21 cellular contexts compared by ENCODE assay signal in genomic region chr16:63577891-63578290, GRCh38.
DNase-seq lines count a peak whose midpoint lies in the region; ATAC-seq and TF ChIP-seq lines count a peak whose summit lies in the region.
"Had no signal": no experiment of that assay in that cellular context is flagged by ENCODE, and none has a peak within 500 bp of the region (broad histone marks: within the 10 kb centered on the region; RNA-seq: fewer than 3 reads in every experiment).

No MANE protein-coding gene starts in this region.

- ATAC-seq in GM19023 (IDR thresholded peaks at IDR 0.05; ENCODE audit: unreplicated experiment): no peak
- ATAC-seq: CD8-positive, alpha-beta T cell; GM12878; K562 had no signal

- H2BK120ac ChIP-seq in H9 (ENCODE audit: low read depth, low read length, poor library complexity, severe bottlenecking): no peak overlapping the region

- no peak for TF ChIP-seq CTCF in H9 (conservative IDR thresholded peaks at IDR 0.05)

- H3K27ac Mint-ChIP-seq in H9: peak overlapping the region in 2 of 3 experiments; percentile 1 to 28; a peak in 2 of 7 replicates
- H3K27ac Mint-ChIP-seq: B cell; CD8-positive, alpha-beta T cell had no signal

- no peak overlapping the region for H2BK15ac ChIP-seq in H9 (ENCODE audit: low read depth, low read length)

- H3K4me1 Mint-ChIP-seq in H9: peaks cover 29 to 30% of the 10 kb centered on the region in 2 experiments
- H3K4me1 Mint-ChIP-seq: B cell had no signal

- H3K56ac ChIP-seq in H9 (ENCODE audit: insufficient read length, low read depth, low read length): no peak overlapping the region

- H3K9me3 ChIP-seq in H9 (ENCODE audit: control insufficient read depth, low read depth, low read length): no peaks in the 10 kb centered on the region
- H3K9me3 ChIP-seq: BLaER1 treated with 17β-estradiol and CSF1 and Interleukin-3, amounts not matched to agents 10 nM and 100 nM; HAP-1 had no signal

- DNase-seq in COLO829 (ENCODE audit: low spot score): peak; percentile 23
- DNase-seq in H9: no peak
- DNase-seq in SW480 (ENCODE audit: low spot score): peak; percentile 97
- DNase-seq in foreskin melanocyte: peak; percentile 54
- DNase-seq in stimulated activated CD8-positive, alpha-beta memory T cell treated with anti-CD3 and anti-CD28 coated beads, Interleukin-4, amount 100 ng/mL, for 48 hours: no peak
- DNase-seq in activated T-cell treated with anti-CD3 and anti-CD28 coated beads, Interleukin-2, amount 50 U/mL, for 48 hours: no peak
- DNase-seq: CD8-positive, alpha-beta T cell; COR-L47; DMS 273 treated with DMSO at 0.1 percent for 48 hours; DMS53; DND-41; EL; GOT3; IMR-90 had no signal

- H3K4me2 ChIP-seq in H9 (ENCODE audit: insufficient read depth, insufficient read length, low read length): no peak overlapping the region

- H2AK5ac ChIP-seq in H9 (ENCODE audit: insufficient read length, low read length): no peak overlapping the region

- no peak overlapping the region for H2BK20ac ChIP-seq in H9 (ENCODE audit: low read depth, low read length, poor library complexity, severe bottlenecking)

- no peak overlapping the region for H3K9ac ChIP-seq in H9 (ENCODE audit: extremely low read depth, insufficient read length, low read length)
- H3K9ac ChIP-seq: BLaER1 treated with 17β-estradiol and CSF1 and Interleukin-3, amounts not matched to agents 10 nM and 100 nM had no signal

- H3K9me3 Mint-ChIP-seq in H9: no peaks in the 10 kb centered on the region

- H3K18ac ChIP-seq in H9 (ENCODE audit: insufficient read length, low read depth, low read length): no peak overlapping the region

- H3K36me3 Mint-ChIP-seq in H9 (ENCODE audit: insufficient read depth in 1 of 3, low read depth in 3 of 3): no peaks in the 10 kb centered on the region
- H3K36me3 Mint-ChIP-seq: CD8-positive, alpha-beta T cell had no signal

- no peaks in the 10 kb centered on the region for H3K27me3 ChIP-seq in H9 (ENCODE audit: insufficient read depth, low read length)
- H3K27me3 ChIP-seq: BLaER1 treated with 17β-estradiol and CSF1 and Interleukin-3, amounts not matched to agents 10 nM and 100 nM had no signal

- no peaks in the 10 kb centered on the region for H4K20me1 ChIP-seq in H9 (ENCODE audit: control insufficient read depth, insufficient read depth, insufficient read length)
- H4K20me1 ChIP-seq: BLaER1 treated with 17β-estradiol and CSF1 and Interleukin-3, amounts not matched to agents 10 nM and 100 nM had no signal

- H3K4me1 ChIP-seq in H9 (ENCODE audit: insufficient read depth, low read length): peaks cover 5% of the 10 kb centered on the region; the same call in 1 of the 2 replicates

- no peak overlapping the region for H4K8ac ChIP-seq in H9 (replicated peaks; ENCODE audit: insufficient read length, low read depth, low read length)

- no peak overlapping the region for H4K5ac ChIP-seq in H9 (ENCODE audit: insufficient read length, low read depth, low read length)

- no peak overlapping the region for H2BK5ac ChIP-seq in H9 (ENCODE audit: insufficient read length, low read length)

- no peak overlapping the region for H3K27ac ChIP-seq in H9 (ENCODE audit: insufficient read length, low read depth, low read length)
- H3K27ac ChIP-seq: BLaER1 treated with 17β-estradiol and CSF1 and Interleukin-3, amounts not matched to agents 10 nM and 100 nM; HL-60 had no signal

- no peaks in the 10 kb centered on the region for H3K79me1 ChIP-seq in H9 (ENCODE audit: insufficient read depth, low read depth, low read length, poor library complexity, severe bottlenecking)

- no peak overlapping the region for H3K4me3 Mint-ChIP-seq in H9
- H3K4me3 Mint-ChIP-seq: B cell; CD8-positive, alpha-beta T cell had no signal

- no peak overlapping the region for H3K23ac ChIP-seq in H9 (ENCODE audit: insufficient read length, low read depth, low read length)

- no peak overlapping the region for H2AFZ ChIP-seq in H9 (ENCODE audit: low read length)

- H3K27me3 Mint-ChIP-seq in H9 (ENCODE audit: low read depth): no peaks in the 10 kb centered on the region
- H3K27me3 Mint-ChIP-seq: B cell had no signal

- H3K23me2 ChIP-seq in H9 (ENCODE audit: insufficient read length, low read depth, low read length, poor library complexity, severe bottlenecking): no peaks in the 10 kb centered on the region

- H4K91ac ChIP-seq in H9 (ENCODE audit: insufficient read length, low read depth, low read length): no peak overlapping the region

- H3T11ph ChIP-seq in H9 (ENCODE audit: low read length): no peak overlapping the region

- no peak overlapping the region for H3K4ac ChIP-seq in H9 (ENCODE audit: low read depth, low read length)

- H2BK12ac ChIP-seq in H9 (ENCODE audit: insufficient read length, low read depth, low read length): no peak overlapping the region

- no peak overlapping the region for H3K14ac ChIP-seq in H9 (ENCODE audit: insufficient read depth, low read length)

- H3K79me2 ChIP-seq in H9 (ENCODE audit: insufficient read depth, low read length): no peaks in the 10 kb centered on the region

Comparison
In these comparisons a context has a peak if more than half of its experiments do, and no peak if none do; other contexts are left out.
1. DNase-seq: peak in COLO829 (single experiment), SW480 (single experiment) and foreskin melanocyte (single experiment); none in H9 (single experiment), stimulated activated CD8-positive, alpha-beta memory T cell treated with anti-CD3 and anti-CD28 coated beads, Interleukin-4, amount 100 ng/mL, for 48 hours (single experiment) and activated T-cell treated with anti-CD3 and anti-CD28 coated beads, Interleukin-2, amount 50 U/mL, for 48 hours (0 of 2).